In the genomic region with DNA sequence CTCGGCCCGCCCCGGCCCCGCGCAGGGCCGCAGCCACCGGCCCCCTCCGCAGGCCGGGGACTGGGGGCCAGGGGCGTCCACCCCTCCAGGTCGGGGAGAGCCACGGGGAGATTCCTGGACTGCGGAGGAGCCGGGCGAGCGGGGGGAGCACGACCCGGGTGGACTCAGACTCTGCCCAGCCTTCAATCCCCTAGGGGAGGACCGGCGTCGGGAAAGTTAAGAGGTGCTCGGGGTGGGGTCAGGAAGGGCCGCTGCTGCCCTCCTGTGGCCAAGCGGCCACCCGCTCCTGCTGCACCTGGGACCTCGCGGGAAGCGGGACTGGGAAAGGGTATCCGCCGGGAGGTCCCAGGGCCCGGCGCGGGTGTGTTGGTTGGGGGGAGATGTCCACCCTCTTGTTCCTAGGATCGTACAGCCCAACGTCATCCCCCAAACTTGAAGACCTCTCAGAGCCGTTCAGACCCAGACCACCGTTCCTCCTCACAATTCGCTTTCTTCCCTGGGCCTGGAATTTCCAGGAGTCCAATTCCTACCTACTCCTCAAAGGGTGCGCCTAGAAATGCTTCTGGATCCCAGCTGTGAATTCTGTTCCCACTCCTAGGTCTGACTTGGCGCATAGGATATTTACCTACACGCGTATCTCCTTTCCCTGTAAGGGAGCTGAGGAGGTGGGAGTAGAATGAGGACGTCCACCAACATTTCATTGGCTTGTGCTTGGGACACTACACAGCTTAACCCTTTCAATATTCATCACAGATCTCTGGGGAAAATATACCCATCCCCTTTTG, we compare ENCODE assay signal across 1 cellular context.
TF ChIP-seq lines count a peak whose summit lies in the region.

No MANE protein-coding gene starts in this region.

TF ChIP-seq in HepG2, 621 proteins besides CTCF, POLR2A, EP300 and RAD21 (continued from another document and continues in another):
- TF ChIP-seq, protein P1, sequence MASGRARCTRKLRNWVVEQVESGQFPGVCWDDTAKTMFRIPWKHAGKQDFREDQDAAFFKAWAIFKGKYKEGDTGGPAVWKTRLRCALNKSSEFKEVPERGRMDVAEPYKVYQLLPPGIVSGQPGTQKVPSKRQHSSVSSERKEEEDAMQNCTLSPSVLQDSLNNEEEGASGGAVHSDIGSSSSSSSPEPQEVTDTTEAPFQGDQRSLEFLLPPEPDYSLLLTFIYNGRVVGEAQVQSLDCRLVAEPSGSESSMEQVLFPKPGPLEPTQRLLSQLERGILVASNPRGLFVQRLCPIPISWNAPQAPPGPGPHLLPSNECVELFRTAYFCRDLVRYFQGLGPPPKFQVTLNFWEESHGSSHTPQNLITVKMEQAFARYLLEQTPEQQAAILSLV (CRISPR knock-in tag; IDR thresholded peaks at IDR 0.05; ENCODE audit: borderline replicate concordance) = 0 out of 2 replicates have a peak, but pooled peaks have one; percentile 14
- TF ChIP-seq ZNF274 (CRISPR knock-in tag; IDR thresholded peaks at IDR 0.05) = no peak
- TF ChIP-seq NFE2L1 (CRISPR knock-in tag; IDR thresholded peaks at IDR 0.05; ENCODE audit: borderline replicate concordance) = no peak
- TF ChIP-seq, protein P2, sequence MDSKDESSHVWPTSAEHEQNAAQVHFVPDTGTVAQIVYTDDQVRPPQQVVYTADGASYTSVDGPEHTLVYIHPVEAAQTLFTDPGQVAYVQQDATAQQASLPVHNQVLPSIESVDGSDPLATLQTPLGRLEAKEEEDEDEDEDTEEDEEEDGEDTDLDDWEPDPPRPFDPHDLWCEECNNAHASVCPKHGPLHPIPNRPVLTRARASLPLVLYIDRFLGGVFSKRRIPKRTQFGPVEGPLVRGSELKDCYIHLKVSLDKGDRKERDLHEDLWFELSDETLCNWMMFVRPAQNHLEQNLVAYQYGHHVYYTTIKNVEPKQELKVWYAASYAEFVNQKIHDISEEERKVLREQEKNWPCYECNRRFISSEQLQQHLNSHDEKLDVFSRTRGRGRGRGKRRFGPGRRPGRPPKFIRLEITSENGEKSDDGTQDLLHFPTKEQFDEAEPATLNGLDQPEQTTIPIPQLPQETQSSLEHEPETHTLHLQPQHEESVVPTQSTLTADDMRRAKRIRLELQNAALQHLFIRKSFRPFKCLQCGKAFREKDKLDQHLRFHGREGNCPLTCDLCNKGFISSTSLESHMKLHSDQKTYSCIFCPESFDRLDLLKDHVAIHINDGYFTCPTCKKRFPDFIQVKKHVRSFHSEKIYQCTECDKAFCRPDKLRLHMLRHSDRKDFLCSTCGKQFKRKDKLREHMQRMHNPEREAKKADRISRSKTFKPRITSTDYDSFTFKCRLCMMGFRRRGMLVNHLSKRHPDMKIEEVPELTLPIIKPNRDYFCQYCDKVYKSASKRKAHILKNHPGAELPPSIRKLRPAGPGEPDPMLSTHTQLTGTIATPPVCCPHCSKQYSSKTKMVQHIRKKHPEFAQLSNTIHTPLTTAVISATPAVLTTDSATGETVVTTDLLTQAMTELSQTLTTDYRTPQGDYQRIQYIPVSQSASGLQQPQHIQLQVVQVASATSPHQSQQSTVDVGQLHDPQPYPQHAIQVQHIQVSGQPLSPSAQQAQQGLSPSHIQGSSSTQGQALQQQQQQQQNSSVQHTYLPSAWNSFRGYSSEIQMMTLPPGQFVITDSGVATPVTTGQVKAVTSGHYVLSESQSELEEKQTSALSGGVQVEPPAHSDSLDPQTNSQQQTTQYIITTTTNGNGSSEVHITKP (CRISPR knock-in tag; IDR thresholded peaks at IDR 0.05; ENCODE audit: low read depth) = peak; percentile 72
- TF ChIP-seq IKZF4 (CRISPR knock-in tag; IDR thresholded peaks at IDR 0.05; ENCODE audit: borderline replicate concordance, low read depth, not compliant biosample characterization) = no peak
- no peak for TF ChIP-seq ZSCAN30 (CRISPR knock-in tag; IDR thresholded peaks at IDR 0.05)
- TF ChIP-seq, protein P3, sequence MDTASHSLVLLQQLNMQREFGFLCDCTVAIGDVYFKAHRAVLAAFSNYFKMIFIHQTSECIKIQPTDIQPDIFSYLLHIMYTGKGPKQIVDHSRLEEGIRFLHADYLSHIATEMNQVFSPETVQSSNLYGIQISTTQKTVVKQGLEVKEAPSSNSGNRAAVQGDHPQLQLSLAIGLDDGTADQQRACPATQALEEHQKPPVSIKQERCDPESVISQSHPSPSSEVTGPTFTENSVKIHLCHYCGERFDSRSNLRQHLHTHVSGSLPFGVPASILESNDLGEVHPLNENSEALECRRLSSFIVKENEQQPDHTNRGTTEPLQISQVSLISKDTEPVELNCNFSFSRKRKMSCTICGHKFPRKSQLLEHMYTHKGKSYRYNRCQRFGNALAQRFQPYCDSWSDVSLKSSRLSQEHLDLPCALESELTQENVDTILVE (CRISPR knock-in tag; IDR thresholded peaks at IDR 0.05) = 0 out of 2 replicates have a peak, but pooled peaks have one; percentile 14
- TF ChIP-seq NRL (CRISPR knock-in tag; IDR thresholded peaks at IDR 0.05; ENCODE audit: borderline replicate concordance) = peak; percentile 63
- TF ChIP-seq CHD2 (IDR thresholded peaks at IDR 0.05; ENCODE audit: low read depth, low read length) = peak; percentile 93
- TF ChIP-seq ZNF570 (CRISPR knock-in tag; IDR thresholded peaks at IDR 0.05; ENCODE audit: borderline replicate concordance) = no peak
- peak; percentile 17; the same call in 1 of the 2 replicates for TF ChIP-seq ZNF331 (CRISPR knock-in tag; IDR thresholded peaks at IDR 0.05)
- peak; percentile 32; the same call in 1 of the 2 replicates for TF ChIP-seq RARA (CRISPR knock-in tag; IDR thresholded peaks at IDR 0.05)
- TF ChIP-seq, protein P4, sequence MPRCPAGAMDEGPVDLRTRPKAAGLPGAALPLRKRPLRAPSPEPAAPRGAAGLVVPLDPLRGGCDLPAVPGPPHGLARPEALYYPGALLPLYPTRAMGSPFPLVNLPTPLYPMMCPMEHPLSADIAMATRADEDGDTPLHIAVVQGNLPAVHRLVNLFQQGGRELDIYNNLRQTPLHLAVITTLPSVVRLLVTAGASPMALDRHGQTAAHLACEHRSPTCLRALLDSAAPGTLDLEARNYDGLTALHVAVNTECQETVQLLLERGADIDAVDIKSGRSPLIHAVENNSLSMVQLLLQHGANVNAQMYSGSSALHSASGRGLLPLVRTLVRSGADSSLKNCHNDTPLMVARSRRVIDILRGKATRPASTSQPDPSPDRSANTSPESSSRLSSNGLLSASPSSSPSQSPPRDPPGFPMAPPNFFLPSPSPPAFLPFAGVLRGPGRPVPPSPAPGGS (CRISPR knock-in tag; IDR thresholded peaks at IDR 0.05) = no peak; the same call in 1 of the 2 replicates
- no peak for TF ChIP-seq FIP1L1 (IDR thresholded peaks at IDR 0.05; ENCODE audit: borderline replicate concordance, insufficient read depth, low read depth, low read length)
- TF ChIP-seq ELF3 (CRISPR knock-in tag; IDR thresholded peaks at IDR 0.05) = no peak
- peak; percentile 74 for TF ChIP-seq ZNF652 (CRISPR knock-in tag; IDR thresholded peaks at IDR 0.05; ENCODE audit: borderline replicate concordance, low read depth)
- TF ChIP-seq SP5 (CRISPR knock-in tag; IDR thresholded peaks at IDR 0.05; ENCODE audit: borderline replicate concordance, low read depth) = peak; percentile 10; the same call in 1 of the 2 replicates
- no peak for TF ChIP-seq ZSCAN12 (CRISPR knock-in tag; IDR thresholded peaks at IDR 0.05)
- TF ChIP-seq, protein P5, sequence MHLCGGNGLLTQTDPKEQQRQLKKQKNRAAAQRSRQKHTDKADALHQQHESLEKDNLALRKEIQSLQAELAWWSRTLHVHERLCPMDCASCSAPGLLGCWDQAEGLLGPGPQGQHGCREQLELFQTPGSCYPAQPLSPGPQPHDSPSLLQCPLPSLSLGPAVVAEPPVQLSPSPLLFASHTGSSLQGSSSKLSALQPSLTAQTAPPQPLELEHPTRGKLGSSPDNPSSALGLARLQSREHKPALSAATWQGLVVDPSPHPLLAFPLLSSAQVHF (CRISPR knock-in tag; IDR thresholded peaks at IDR 0.05) = peak; percentile 10; the same call in 1 of the 2 replicates
- TF ChIP-seq MBNL3 (CRISPR knock-in tag; conservative IDR thresholded peaks at IDR 0.05) = no peak
- TF ChIP-seq, protein P6, sequence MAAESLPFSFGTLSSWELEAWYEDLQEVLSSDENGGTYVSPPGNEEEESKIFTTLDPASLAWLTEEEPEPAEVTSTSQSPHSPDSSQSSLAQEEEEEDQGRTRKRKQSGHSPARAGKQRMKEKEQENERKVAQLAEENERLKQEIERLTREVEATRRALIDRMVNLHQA (CRISPR knock-in tag; IDR thresholded peaks at IDR 0.05) = no peak
- peak; percentile 72; the same call in 1 of the 2 replicates for TF ChIP-seq KDM2A (CRISPR knock-in tag; IDR thresholded peaks at IDR 0.05; ENCODE audit: borderline replicate concordance, low read depth)
- no peak; the same call in 1 of the 2 replicates for TF ChIP-seq CBX5 (CRISPR knock-in tag; IDR thresholded peaks at IDR 0.05; ENCODE audit: borderline replicate concordance)
- TF ChIP-seq TAF1 (CRISPR knock-in tag; IDR thresholded peaks at IDR 0.05) = peak; percentile 31; the same call in 1 of the 2 replicates
- TF ChIP-seq HOXA5 (CRISPR knock-in tag; IDR thresholded peaks at IDR 0.05) = peak; percentile 53; the same call in 1 of the 2 replicates
- TF ChIP-seq, protein P7, sequence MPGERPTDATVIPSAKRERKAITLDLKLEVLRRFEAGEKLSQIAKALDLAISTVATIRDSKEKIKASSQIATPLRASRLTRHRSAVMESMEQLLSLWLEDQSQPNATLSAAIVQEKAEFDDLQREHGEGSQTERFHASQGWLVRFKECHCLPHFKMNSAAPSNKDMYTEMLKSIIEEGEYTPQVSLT (CRISPR knock-in tag; IDR thresholded peaks at IDR 0.05; ENCODE audit: borderline replicate concordance, low read depth) = 0 out of 2 replicates have a peak, but pooled peaks have one; percentile 9
- TF ChIP-seq, protein P8, sequence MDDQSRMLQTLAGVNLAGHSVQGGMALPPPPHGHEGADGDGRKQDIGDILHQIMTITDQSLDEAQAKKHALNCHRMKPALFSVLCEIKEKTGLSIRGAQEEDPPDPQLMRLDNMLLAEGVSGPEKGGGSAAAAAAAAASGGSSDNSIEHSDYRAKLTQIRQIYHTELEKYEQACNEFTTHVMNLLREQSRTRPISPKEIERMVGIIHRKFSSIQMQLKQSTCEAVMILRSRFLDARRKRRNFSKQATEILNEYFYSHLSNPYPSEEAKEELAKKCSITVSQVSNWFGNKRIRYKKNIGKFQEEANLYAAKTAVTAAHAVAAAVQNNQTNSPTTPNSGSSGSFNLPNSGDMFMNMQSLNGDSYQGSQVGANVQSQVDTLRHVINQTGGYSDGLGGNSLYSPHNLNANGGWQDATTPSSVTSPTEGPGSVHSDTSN (CRISPR knock-in tag; IDR thresholded peaks at IDR 0.05; ENCODE audit: borderline replicate concordance) = no peak
- 0 out of 2 replicates have a peak, but pooled peaks have one; percentile 22 for TF ChIP-seq ZBTB7A (CRISPR knock-in tag; IDR thresholded peaks at IDR 0.05)
- no peak for TF ChIP-seq ZNF616 (CRISPR knock-in tag; IDR thresholded peaks at IDR 0.05; ENCODE audit: low read depth)
- peak; percentile 45 for TF ChIP-seq RBM39 (IDR thresholded peaks at IDR 0.05; ENCODE audit: low read depth, low read length, poor library complexity, severe bottlenecking)
- 0 out of 2 replicates have a peak, but pooled peaks have one; percentile 55 for TF ChIP-seq ZNF792 (CRISPR knock-in tag; IDR thresholded peaks at IDR 0.05)
- TF ChIP-seq, protein P9, sequence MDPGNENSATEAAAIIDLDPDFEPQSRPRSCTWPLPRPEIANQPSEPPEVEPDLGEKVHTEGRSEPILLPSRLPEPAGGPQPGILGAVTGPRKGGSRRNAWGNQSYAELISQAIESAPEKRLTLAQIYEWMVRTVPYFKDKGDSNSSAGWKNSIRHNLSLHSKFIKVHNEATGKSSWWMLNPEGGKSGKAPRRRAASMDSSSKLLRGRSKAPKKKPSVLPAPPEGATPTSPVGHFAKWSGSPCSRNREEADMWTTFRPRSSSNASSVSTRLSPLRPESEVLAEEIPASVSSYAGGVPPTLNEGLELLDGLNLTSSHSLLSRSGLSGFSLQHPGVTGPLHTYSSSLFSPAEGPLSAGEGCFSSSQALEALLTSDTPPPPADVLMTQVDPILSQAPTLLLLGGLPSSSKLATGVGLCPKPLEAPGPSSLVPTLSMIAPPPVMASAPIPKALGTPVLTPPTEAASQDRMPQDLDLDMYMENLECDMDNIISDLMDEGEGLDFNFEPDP (CRISPR knock-in tag; conservative IDR thresholded peaks at IDR 0.05) = no peak
- TF ChIP-seq AHR (CRISPR knock-in tag; IDR thresholded peaks at IDR 0.05) = 0 out of 2 replicates have a peak, but pooled peaks have one; percentile 19
- no peak for TF ChIP-seq DMAP1 (CRISPR knock-in tag; IDR thresholded peaks at IDR 0.05)
- no peak for TF ChIP-seq TCF12 (IDR thresholded peaks at IDR 0.05)
- no peak for TF ChIP-seq TCF12 (CRISPR knock-in tag; IDR thresholded peaks at IDR 0.05)
- TF ChIP-seq ZNF891 (CRISPR knock-in tag; IDR thresholded peaks at IDR 0.05) = no peak
- no peak for TF ChIP-seq NONO (IDR thresholded peaks at IDR 0.05)
- TF ChIP-seq NONO (CRISPR knock-in tag; conservative IDR thresholded peaks at IDR 0.05) = peak; percentile 49; the same call in 1 of the 2 replicates
- TF ChIP-seq, protein P10, sequence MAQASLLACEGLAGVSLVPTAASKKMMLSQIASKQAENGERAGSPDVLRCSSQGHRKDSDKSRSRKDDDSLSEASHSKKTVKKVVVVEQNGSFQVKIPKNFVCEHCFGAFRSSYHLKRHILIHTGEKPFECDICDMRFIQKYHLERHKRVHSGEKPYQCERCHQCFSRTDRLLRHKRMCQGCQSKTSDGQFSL (CRISPR knock-in tag; IDR thresholded peaks at IDR 0.05) = no peak
- TF ChIP-seq ZNF660 (CRISPR knock-in tag; IDR thresholded peaks at IDR 0.05; ENCODE audit: borderline replicate concordance, low read depth) = no peak
- TF ChIP-seq, protein P11, sequence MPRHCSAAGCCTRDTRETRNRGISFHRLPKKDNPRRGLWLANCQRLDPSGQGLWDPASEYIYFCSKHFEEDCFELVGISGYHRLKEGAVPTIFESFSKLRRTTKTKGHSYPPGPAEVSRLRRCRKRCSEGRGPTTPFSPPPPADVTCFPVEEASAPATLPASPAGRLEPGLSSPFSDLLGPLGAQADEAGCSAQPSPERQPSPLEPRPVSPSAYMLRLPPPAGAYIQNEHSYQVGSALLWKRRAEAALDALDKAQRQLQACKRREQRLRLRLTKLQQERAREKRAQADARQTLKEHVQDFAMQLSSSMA (CRISPR knock-in tag; IDR thresholded peaks at IDR 0.05) = 0 out of 2 replicates have a peak, but pooled peaks have one; percentile 17
- TF ChIP-seq, protein P12, sequence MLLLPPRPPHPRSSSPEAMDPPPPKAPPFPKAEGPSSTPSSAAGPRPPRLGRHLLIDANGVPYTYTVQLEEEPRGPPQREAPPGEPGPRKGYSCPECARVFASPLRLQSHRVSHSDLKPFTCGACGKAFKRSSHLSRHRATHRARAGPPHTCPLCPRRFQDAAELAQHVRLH (CRISPR knock-in tag; IDR thresholded peaks at IDR 0.05; ENCODE audit: borderline replicate concordance, low read depth) = peak; percentile 72; the same call in 1 of the 2 replicates
- no peak for TF ChIP-seq LCORL (IDR thresholded peaks at IDR 0.05)
- peak; percentile 65; the same call in 1 of the 2 replicates for TF ChIP-seq LCORL (CRISPR knock-in tag; IDR thresholded peaks at IDR 0.05)
- TF ChIP-seq SMYD3 (CRISPR knock-in tag; IDR thresholded peaks at IDR 0.05) = 0 out of 2 replicates have a peak, but pooled peaks have one; percentile 28
- TF ChIP-seq SP2 (CRISPR knock-in tag; IDR thresholded peaks at IDR 0.05) = no peak
